ENCODE assay signal across 21 cellular contexts in the genomic region with DNA sequence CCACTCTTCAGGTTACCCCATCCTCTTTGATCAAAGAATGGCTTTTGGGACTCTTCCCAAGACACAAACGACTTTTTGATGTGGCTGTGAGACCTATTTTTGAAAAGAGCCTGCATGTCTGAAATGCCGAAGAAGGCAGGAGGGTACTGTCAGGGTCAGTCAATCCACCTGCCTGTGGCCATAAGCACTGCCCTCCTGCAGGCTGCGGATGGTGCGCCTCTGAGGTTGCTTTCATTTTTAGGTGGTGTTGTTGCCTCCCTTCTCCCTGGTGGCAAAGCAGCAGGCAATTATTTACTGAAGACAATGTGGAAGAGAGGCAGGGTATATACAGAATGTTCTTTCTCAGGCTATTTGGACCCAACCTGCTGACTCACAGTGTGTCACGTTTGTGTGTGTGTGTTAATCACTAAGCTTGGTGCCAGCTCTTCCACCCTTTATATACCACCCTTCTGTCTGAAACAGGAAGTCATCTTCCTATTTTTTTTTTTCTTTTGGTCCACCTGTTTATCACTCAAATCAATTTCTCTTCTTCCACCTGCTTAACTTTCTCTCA.
DNase-seq lines count a peak whose midpoint lies in the region; ATAC-seq, FAIRE-seq and TF ChIP-seq lines count a peak whose summit lies in the region.
"Had no signal": no experiment of that assay in that cellular context is flagged by ENCODE, and none has a peak within 500 bp of the region (broad histone marks: within the 10 kb centered on the region; RNA-seq: fewer than 3 reads in every experiment).

No MANE protein-coding gene starts in this region.

- H3K4me3 Mint-ChIP-seq in activated T-helper 17 cell treated with anti-CD3 and anti-CD28 coated beads, Interleukin-2, amount 50 U/mL, for 72 hours, result no peak overlapping the region
- H3K4me3 Mint-ChIP-seq: activated naive CD8-positive, alpha-beta T cell; natural killer cell treated with Interleukin-12 subunit alpha and Interleukin-12 subunit beta and Interleukin-15 and Interleukin-18, amount 100 ng/mL, for 72 hours; T-helper 1 cell treated with Interleukin-12 subunit alpha and Interleukin-12 subunit beta and Interleukin-4 antibody, amounts not matched to agents 30 μg/mL and 1 μg/mL, for 36 hours had no signal

- intact Hi-C loops in body of pancreas (cut with DNase I), result no loop called here

- H3K4me1 ChIP-seq in body of pancreas, result no peaks in the 10 kb centered on the region
- H3K4me1 ChIP-seq: right atrium auricular region, tibial nerve had no signal

- ATAC-seq in activated T-helper 17 cell treated with anti-CD3 and anti-CD28 coated beads, Interleukin-2, amount 50 U/mL, for 72 hours (replicated peaks), result no peak
- ATAC-seq in omental fat pad (ENCODE audit: low FRiP score), result no peak
- no peak for ATAC-seq in body of pancreas
- ATAC-seq: K562; natural killer cell treated with Interleukin-12 subunit alpha and Interleukin-12 subunit beta and Interleukin-15 and Interleukin-18, amount 100 ng/mL, for 72 hours; Right ventricle myocardium inferior had no signal

- H3K27me3 ChIP-seq in body of pancreas, result no peaks in the 10 kb centered on the region
- H3K27me3 ChIP-seq: right atrium auricular region, tibial nerve had no signal

- no peak overlapping the region for H3K27ac Mint-ChIP-seq in activated T-helper 17 cell treated with anti-CD3 and anti-CD28 coated beads, Interleukin-2, amount 50 U/mL, for 72 hours
- H3K27ac Mint-ChIP-seq: activated naive CD8-positive, alpha-beta T cell; natural killer cell treated with Interleukin-12 subunit alpha and Interleukin-12 subunit beta and Interleukin-15 and Interleukin-18, amount 100 ng/mL, for 72 hours; T-helper 1 cell treated with Interleukin-12 subunit alpha and Interleukin-12 subunit beta and Interleukin-4 antibody, amounts not matched to agents 30 μg/mL and 1 μg/mL, for 36 hours had no signal

- WGBS in body of pancreas, 2 donors, result 60 to 67% methylated on average over 5 of the region's 5 CpGs

- H3K9me3 ChIP-seq in body of pancreas, result no peaks in the 10 kb centered on the region
- H3K9me3 ChIP-seq: right atrium auricular region, tibial nerve had no signal

- H3K9me3 Mint-ChIP-seq in activated T-helper 17 cell treated with anti-CD3 and anti-CD28 coated beads, Interleukin-2, amount 50 U/mL, for 72 hours, result peaks cover 4% of the 10 kb centered on the region
- H3K9me3 Mint-ChIP-seq: T-helper 1 cell treated with Interleukin-12 subunit alpha and Interleukin-12 subunit beta and Interleukin-4 antibody, amounts not matched to agents 30 μg/mL and 1 μg/mL, for 36 hours had no signal

- no peaks in the 10 kb centered on the region for H3K36me3 Mint-ChIP-seq in activated T-helper 17 cell treated with anti-CD3 and anti-CD28 coated beads, Interleukin-2, amount 50 U/mL, for 72 hours (ENCODE audit: low read depth)
- H3K36me3 Mint-ChIP-seq: activated naive CD8-positive, alpha-beta T cell; natural killer cell treated with Interleukin-12 subunit alpha and Interleukin-12 subunit beta and Interleukin-15 and Interleukin-18, amount 100 ng/mL, for 72 hours had no signal

- no peak overlapping the region for H3K27ac ChIP-seq in body of pancreas
- H3K27ac ChIP-seq: right atrium auricular region, tibial nerve had no signal

- FAIRE-seq in urothelium cell line (lab: Jason Lieb, UNC), result no peak
- FAIRE-seq: H1, K562 had no signal

- no peaks in the 10 kb centered on the region for H3K36me3 ChIP-seq in body of pancreas (replicated peaks in 1 of 2; ENCODE audit: insufficient read depth in 1 of 2, low read depth in 2 of 2)
- H3K36me3 ChIP-seq: right atrium auricular region, tibial nerve had no signal

- H3K4me3 ChIP-seq in fibroblast of mammary gland (ENCODE audit: control insufficient read depth, low read depth, low read length), result no peak overlapping the region
- H3K4me3 ChIP-seq in body of pancreas, result no peak overlapping the region
- H3K4me3 ChIP-seq: K562, right atrium auricular region, tibial nerve had no signal

- peak; percentile 23 for DNase-seq in NOMO-1 treated with DMSO at 0.1 percent for 48 hours (lab: John Stamatoyannopoulos, UW; ENCODE audit: unreplicated experiment)
- no peak for DNase-seq in NOMO-1 treated with dmso at 0.1 percent for 144 hours (lab: John Stamatoyannopoulos, UW; ENCODE audit: unreplicated experiment)
- DNase-seq in RPMI7951 (ENCODE audit: low read depth), result peak; percentile 3
- DNase-seq in fibroblast of mammary gland (ENCODE audit: low read depth), result peak; percentile 94
- peak; percentile 26 for DNase-seq in urothelium cell line (ENCODE audit: low spot score)
- DNase-seq in omental fat pad (ENCODE audit: low spot score), result no peak
- DNase-seq in body of pancreas, result no peak
- DNase-seq: 8988T; erythroblast; NCI-H1436; NCI-H524 treated with DMSO at 0.1 percent for 48 hours; stimulated activated CD4-positive, alpha-beta T cell treated with anti-CD3 and anti-CD28 coated beads, Interleukin-2, amount 100 ng/mL, for 48 hours had no signal

- TF ChIP-seq CTCF in fibroblast of mammary gland (conservative IDR thresholded peaks at IDR 0.05; ENCODE audit: control insufficient read depth, insufficient read depth, low read depth, low read length), result no peak
- TF ChIP-seq CTCF in omental fat pad (IDR thresholded peaks at IDR 0.05), result no peak
- TF ChIP-seq CTCF in body of pancreas (IDR thresholded peaks at IDR 0.05), result no peak

- no peak for TF ChIP-seq POLR2A in body of pancreas (IDR thresholded peaks at IDR 0.05)

- H3K27me3 Mint-ChIP-seq in activated T-helper 17 cell treated with anti-CD3 and anti-CD28 coated beads, Interleukin-2, amount 50 U/mL, for 72 hours, result peaks cover 10% of the 10 kb centered on the region
- H3K27me3 Mint-ChIP-seq: natural killer cell treated with Interleukin-12 subunit alpha and Interleukin-12 subunit beta and Interleukin-15 and Interleukin-18, amount 100 ng/mL, for 72 hours had no signal

- no peaks in the 10 kb centered on the region for H3K4me1 Mint-ChIP-seq in activated T-helper 17 cell treated with anti-CD3 and anti-CD28 coated beads, Interleukin-2, amount 50 U/mL, for 72 hours

Comparison
In these comparisons a context has a peak if more than half of its experiments do, and no peak if none do; other contexts are left out.
1. DNase-seq: peak in NOMO-1 treated with DMSO at 0.1 percent for 48 hours (single experiment), RPMI7951 (single experiment), fibroblast of mammary gland (single experiment) and urothelium cell line (single experiment); none in NOMO-1 treated with dmso at 0.1 percent for 144 hours (single experiment), omental fat pad (single experiment) and body of pancreas (0 of 4).